In genomic region chr15:40929730-40930429, GRCh38 we compare ENCODE assay signal across 8 cellular contexts. TPM values are rescaled to one million over a fixed set of nuclear protein-coding genes. Genes with fewer than 3 reads are reported as not detected.
DNase-seq lines count a peak whose midpoint lies in the region; ATAC-seq and TF ChIP-seq lines count a peak whose summit lies in the region.

No MANE protein-coding gene starts in this region.

- ATAC-seq in T-helper 17 cell (no peak), HG03469 (IDR thresholded peaks at IDR 0.05; ENCODE audit: unreplicated experiment) (no peak)

- H3K4me3 ChIP-seq in fibroblast of the aortic adventitia (ENCODE audit: low read depth, low read length) (peak overlapping the region; percentile 50), osteoblast (ENCODE audit: insufficient read depth, low read length) (peak overlapping the region; percentile 53)

- H3K36me3 Mint-ChIP-seq in activated naive CD4-positive, alpha-beta T cell treated with anti-CD3 and anti-CD28 coated beads for 36 hours (ENCODE audit: low read depth) = no peaks in the 10 kb centered on the region
- H3K36me3 Mint-ChIP-seq in T-helper 17 cell (ENCODE audit: low read depth) = peaks cover 5% of the 10 kb centered on the region

- no peaks in the 10 kb centered on the region for H3K36me3 ChIP-seq in osteoblast (ENCODE audit: insufficient read depth, low read length)

- no peak overlapping the region for H3K27ac ChIP-seq in osteoblast (ENCODE audit: low read depth, low read length)

- peak overlapping the region; percentile 32 for H3K4me3 Mint-ChIP-seq in activated naive CD4-positive, alpha-beta T cell treated with anti-CD3 and anti-CD28 coated beads for 36 hours
- peak overlapping the region; percentile 88 for H3K4me3 Mint-ChIP-seq in T-helper 17 cell

- TF ChIP-seq CTCF in fibroblast of the aortic adventitia (IDR thresholded peaks at IDR 0.05; ENCODE audit: insufficient read depth, low read length) = peak; percentile 16
- no peak for TF ChIP-seq CTCF in osteoblast (IDR thresholded peaks at IDR 0.05; ENCODE audit: extremely low read depth, low read depth, low read length)

- no peaks in the 10 kb centered on the region for H3K9me3 Mint-ChIP-seq in activated naive CD4-positive, alpha-beta T cell treated with anti-CD3 and anti-CD28 coated beads for 36 hours

- no peak overlapping the region for H3K27ac Mint-ChIP-seq in activated naive CD4-positive, alpha-beta T cell treated with anti-CD3 and anti-CD28 coated beads for 36 hours
- H3K27ac Mint-ChIP-seq in T-helper 17 cell = peak overlapping the region; percentile 67

- intact Hi-C loops in activated naive CD4-positive, alpha-beta T cell treated with anti-CD3 and anti-CD28 coated beads for 36 hours (cut with micrococcal nuclease) = loop anchor here (1.0 to 10.0 kb wide), 2 partner anchors 11 to 255 kb away; no protein-coding TSS in a partner anchor

- peaks cover 82% of the 10 kb centered on the region for H3K27me3 ChIP-seq in osteoblast (ENCODE audit: insufficient read depth, low read length)

- peak overlapping the region; percentile 75 for H3K4me2 ChIP-seq in osteoblast (ENCODE audit: insufficient read depth, low read length)

- H3K27me3 Mint-ChIP-seq in activated naive CD4-positive, alpha-beta T cell treated with anti-CD3 and anti-CD28 coated beads for 36 hours (ENCODE audit: low read depth) = peaks cover 64% of the 10 kb centered on the region
- peaks cover 64% of the 10 kb centered on the region for H3K27me3 Mint-ChIP-seq in T-helper 17 cell

- CTCF ChIA-PET in activated naive CD4-positive, alpha-beta T cell treated with anti-CD3 and anti-CD28 coated beads for 36 hours (lab: Charles Lee) = interaction anchor here (0.6 to 7.1 kb wide), 16 partner anchors 9 to 393 kb away, joined by 3 to 43 read pairs (median 4); partner anchors contain the start of genes CHAC1 and VPS18

- peaks cover 16% of the 10 kb centered on the region for H3K4me1 ChIP-seq in osteoblast (ENCODE audit: insufficient read depth, low read length)

- H3K4me1 Mint-ChIP-seq in activated naive CD4-positive, alpha-beta T cell treated with anti-CD3 and anti-CD28 coated beads for 36 hours (ENCODE audit: low read depth) = peaks cover 40% of the 10 kb centered on the region
- peaks cover 32% of the 10 kb centered on the region for H3K4me1 Mint-ChIP-seq in T-helper 17 cell

- H3K79me2 ChIP-seq in osteoblast (ENCODE audit: insufficient read depth, low read length) = no peaks in the 10 kb centered on the region

- DNase-seq in activated naive CD4-positive, alpha-beta T cell treated with anti-CD3 and anti-CD28 coated beads for 36 hours = no peak
- no peak for DNase-seq in activated naive CD4-positive, alpha-beta T cell treated with anti-CD3 and anti-CD28 coated beads, Interleukin-2, amount 50 U/mL, for 16 hours
- DNase-seq in T-helper 17 cell (no peak), fibroblast of the aortic adventitia (ENCODE audit: low read depth) (peak; percentile 43), osteoblast (ENCODE audit: insufficient read length, low spot score, missing footprints) (peak; percentile 91), hippocampal formation (lab: John Stamatoyannopoulos, UW) (no peak)
- DNase-seq in activated CD4-positive, alpha-beta T cell treated with anti-CD3 and anti-CD28 coated beads, Interleukin-2, amount 50 U/mL, for 4 hours = no peak

- no peak overlapping the region for H2AFZ ChIP-seq in osteoblast (ENCODE audit: low read length)

- H3K9me3 ChIP-seq in T-helper 17 cell (ENCODE audit: control insufficient read depth, low read length, poor library complexity, severe bottlenecking) (no peaks in the 10 kb centered on the region), osteoblast (ENCODE audit: low read depth, low read length) (no peaks in the 10 kb centered on the region)

- H4K20me1 ChIP-seq in osteoblast (ENCODE audit: insufficient read depth, low read length) = no peaks in the 10 kb centered on the region

RNA-seq across cellular contexts. Expression of gene DLL4, which starts 0.7 kb away (rescaled TPM):
- total RNA-seq in activated naive CD4-positive, alpha-beta T cell treated with anti-CD3 and anti-CD28 coated beads for 36 hours = under 1 TPM in 1 of 2 experiments, not detected in 1; 0.14 TPM
- total RNA-seq in T-helper 17 cell (not detected), fibroblast of the aortic adventitia (ENCODE audit: low replicate concordance) (0.08 and 0.09 TPM in 2 replicates), osteoblast (not detected in 2 replicates)

RNA-seq across cellular contexts. Expression of gene CHAC1, which starts 23.4 kb away (rescaled TPM):
- total RNA-seq in activated naive CD4-positive, alpha-beta T cell treated with anti-CD3 and anti-CD28 coated beads for 36 hours = 10 to 100 TPM; 19.8 to 20.2 TPM
- total RNA-seq in T-helper 17 cell (under 1 TPM; 0.35 to 0.70 TPM), fibroblast of the aortic adventitia (ENCODE audit: low replicate concordance) (4.7 and 11.4 TPM in 2 replicates), osteoblast (30.0 and 30.1 TPM in 2 replicates)

RNA-seq across cellular contexts. Expression of gene VPS18, which starts 35.6 kb away (rescaled TPM):
- total RNA-seq in activated naive CD4-positive, alpha-beta T cell treated with anti-CD3 and anti-CD28 coated beads for 36 hours = 1 to 10 TPM; 3.3 to 3.4 TPM
- 10 to 100 TPM; 13.6 to 18.4 TPM for total RNA-seq in T-helper 17 cell
- total RNA-seq in fibroblast of the aortic adventitia (ENCODE audit: low replicate concordance) = 32.2 and 57.4 TPM in 2 replicates
- total RNA-seq in osteoblast = 55.4 and 60.8 TPM in 2 replicates

RNA-seq across cellular contexts. Expression of gene RHOV, which starts 55.8 kb away (rescaled TPM):
- under 1 TPM in 1 of 2 experiments, not detected in 1; 0.22 TPM for total RNA-seq in activated naive CD4-positive, alpha-beta T cell treated with anti-CD3 and anti-CD28 coated beads for 36 hours
- total RNA-seq in T-helper 17 cell = under 1 TPM in 1 of 2 donors, not detected in 1; 0.18 TPM
- 0.82 TPM in 1 of 2 replicates, not detected in the other for total RNA-seq in fibroblast of the aortic adventitia (ENCODE audit: low replicate concordance)
- 0.36 TPM in 1 of 2 replicates, not detected in the other for total RNA-seq in osteoblast

Comparison
In these comparisons a context has a peak if more than half of its experiments do, and no peak if none do; other contexts are left out.
1. DNase-seq: peak in fibroblast of the aortic adventitia (single experiment) and osteoblast (single experiment); none in activated naive CD4-positive, alpha-beta T cell treated with anti-CD3 and anti-CD28 coated beads for 36 hours (single experiment), activated naive CD4-positive, alpha-beta T cell treated with anti-CD3 and anti-CD28 coated beads, Interleukin-2, amount 50 U/mL, for 16 hours (single experiment), T-helper 17 cell (0 of 3), hippocampal formation (0 of 2) and activated CD4-positive, alpha-beta T cell treated with anti-CD3 and anti-CD28 coated beads, Interleukin-2, amount 50 U/mL, for 4 hours (0 of 2).